Comparison of ENCODE assay signal across 3 cellular contexts in the genomic region with DNA sequence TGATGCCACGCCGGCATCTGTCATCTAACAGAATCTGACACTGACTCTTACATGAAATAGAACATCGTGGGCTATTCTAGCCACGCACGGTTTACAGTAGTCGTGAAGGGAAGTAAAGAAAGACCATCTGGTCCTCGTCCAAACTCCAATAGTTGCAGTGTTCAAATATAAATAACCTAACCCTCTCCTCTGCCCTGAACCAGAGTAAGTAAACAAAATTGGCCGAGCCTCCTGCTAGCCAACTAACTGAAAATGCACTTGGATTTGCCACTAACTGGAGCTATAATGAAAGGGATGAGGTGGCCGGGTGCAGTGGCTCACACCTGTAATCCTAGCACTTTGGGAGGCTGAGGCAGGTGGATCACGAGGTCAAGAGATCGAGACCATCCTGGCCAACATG.
A peak's percentile ranks its signal among the peaks of the same experiment; 100 is the strongest.
TF ChIP-seq lines count a peak whose summit lies in the region.

No MANE protein-coding gene starts in this region.

TF ChIP-seq in liver, 16 proteins besides CTCF, POLR2A, EP300 and RAD21:
- TF ChIP-seq NR2F2 (IDR thresholded peaks at IDR 0.05) (no peak), FOXA1 (IDR thresholded peaks at IDR 0.05) (no peak), HNF4A (conservative IDR thresholded peaks at IDR 0.05) (peak; percentile 67 to 68), JUND (IDR thresholded peaks at IDR 0.05) (no peak), YY1 (IDR thresholded peaks at IDR 0.05) (no peak), HNF4G (IDR thresholded peaks at IDR 0.05) (no peak), GABPA (IDR thresholded peaks at IDR 0.05 in 1 of 2, conservative IDR thresholded peaks at IDR 0.05 in 1 of 2) (no peak), EGR1 (IDR thresholded peaks at IDR 0.05; ENCODE audit: low read depth in 2 of 2) (no peak), FOXA2 (IDR thresholded peaks at IDR 0.05) (peak; percentile 48), RXRA (IDR thresholded peaks at IDR 0.05) (peak; percentile 27 to 36), SP1 (IDR thresholded peaks at IDR 0.05) (peak; percentile 57), TAF1 (conservative IDR thresholded peaks at IDR 0.05) (no peak)
- TF ChIP-seq, protein P1, sequence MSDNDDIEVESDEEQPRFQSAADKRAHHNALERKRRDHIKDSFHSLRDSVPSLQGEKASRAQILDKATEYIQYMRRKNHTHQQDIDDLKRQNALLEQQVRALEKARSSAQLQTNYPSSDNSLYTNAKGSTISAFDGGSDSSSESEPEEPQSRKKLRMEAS (IDR thresholded peaks at IDR 0.05) = no peak
- TF ChIP-seq, protein P2, sequence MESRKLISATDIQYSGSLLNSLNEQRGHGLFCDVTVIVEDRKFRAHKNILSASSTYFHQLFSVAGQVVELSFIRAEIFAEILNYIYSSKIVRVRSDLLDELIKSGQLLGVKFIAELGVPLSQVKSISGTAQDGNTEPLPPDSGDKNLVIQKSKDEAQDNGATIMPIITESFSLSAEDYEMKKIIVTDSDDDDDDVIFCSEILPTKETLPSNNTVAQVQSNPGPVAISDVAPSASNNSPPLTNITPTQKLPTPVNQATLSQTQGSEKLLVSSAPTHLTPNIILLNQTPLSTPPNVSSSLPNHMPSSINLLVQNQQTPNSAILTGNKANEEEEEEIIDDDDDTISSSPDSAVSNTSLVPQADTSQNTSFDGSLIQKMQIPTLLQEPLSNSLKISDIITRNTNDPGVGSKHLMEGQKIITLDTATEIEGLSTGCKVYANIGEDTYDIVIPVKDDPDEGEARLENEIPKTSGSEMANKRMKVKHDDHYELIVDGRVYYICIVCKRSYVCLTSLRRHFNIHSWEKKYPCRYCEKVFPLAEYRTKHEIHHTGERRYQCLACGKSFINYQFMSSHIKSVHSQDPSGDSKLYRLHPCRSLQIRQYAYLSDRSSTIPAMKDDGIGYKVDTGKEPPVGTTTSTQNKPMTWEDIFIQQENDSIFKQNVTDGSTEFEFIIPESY (IDR thresholded peaks at IDR 0.05) = no peak
- TF ChIP-seq, protein P3, sequence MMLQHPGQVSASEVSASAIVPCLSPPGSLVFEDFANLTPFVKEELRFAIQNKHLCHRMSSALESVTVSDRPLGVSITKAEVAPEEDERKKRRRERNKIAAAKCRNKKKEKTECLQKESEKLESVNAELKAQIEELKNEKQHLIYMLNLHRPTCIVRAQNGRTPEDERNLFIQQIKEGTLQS (IDR thresholded peaks at IDR 0.05) = no peak
- TF ChIP-seq, protein P4, sequence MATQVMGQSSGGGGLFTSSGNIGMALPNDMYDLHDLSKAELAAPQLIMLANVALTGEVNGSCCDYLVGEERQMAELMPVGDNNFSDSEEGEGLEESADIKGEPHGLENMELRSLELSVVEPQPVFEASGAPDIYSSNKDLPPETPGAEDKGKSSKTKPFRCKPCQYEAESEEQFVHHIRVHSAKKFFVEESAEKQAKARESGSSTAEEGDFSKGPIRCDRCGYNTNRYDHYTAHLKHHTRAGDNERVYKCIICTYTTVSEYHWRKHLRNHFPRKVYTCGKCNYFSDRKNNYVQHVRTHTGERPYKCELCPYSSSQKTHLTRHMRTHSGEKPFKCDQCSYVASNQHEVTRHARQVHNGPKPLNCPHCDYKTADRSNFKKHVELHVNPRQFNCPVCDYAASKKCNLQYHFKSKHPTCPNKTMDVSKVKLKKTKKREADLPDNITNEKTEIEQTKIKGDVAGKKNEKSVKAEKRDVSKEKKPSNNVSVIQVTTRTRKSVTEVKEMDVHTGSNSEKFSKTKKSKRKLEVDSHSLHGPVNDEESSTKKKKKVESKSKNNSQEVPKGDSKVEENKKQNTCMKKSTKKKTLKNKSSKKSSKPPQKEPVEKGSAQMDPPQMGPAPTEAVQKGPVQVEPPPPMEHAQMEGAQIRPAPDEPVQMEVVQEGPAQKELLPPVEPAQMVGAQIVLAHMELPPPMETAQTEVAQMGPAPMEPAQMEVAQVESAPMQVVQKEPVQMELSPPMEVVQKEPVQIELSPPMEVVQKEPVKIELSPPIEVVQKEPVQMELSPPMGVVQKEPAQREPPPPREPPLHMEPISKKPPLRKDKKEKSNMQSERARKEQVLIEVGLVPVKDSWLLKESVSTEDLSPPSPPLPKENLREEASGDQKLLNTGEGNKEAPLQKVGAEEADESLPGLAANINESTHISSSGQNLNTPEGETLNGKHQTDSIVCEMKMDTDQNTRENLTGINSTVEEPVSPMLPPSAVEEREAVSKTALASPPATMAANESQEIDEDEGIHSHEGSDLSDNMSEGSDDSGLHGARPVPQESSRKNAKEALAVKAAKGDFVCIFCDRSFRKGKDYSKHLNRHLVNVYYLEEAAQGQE (IDR thresholded peaks at IDR 0.05) = no peak

TF ChIP-seq in HepG2, 621 proteins besides CTCF, POLR2A, EP300 and RAD21:
- no peak for TF ChIP-seq ZNF660 (CRISPR knock-in tag; IDR thresholded peaks at IDR 0.05; ENCODE audit: borderline replicate concordance, low read depth)
- TF ChIP-seq, protein P5, sequence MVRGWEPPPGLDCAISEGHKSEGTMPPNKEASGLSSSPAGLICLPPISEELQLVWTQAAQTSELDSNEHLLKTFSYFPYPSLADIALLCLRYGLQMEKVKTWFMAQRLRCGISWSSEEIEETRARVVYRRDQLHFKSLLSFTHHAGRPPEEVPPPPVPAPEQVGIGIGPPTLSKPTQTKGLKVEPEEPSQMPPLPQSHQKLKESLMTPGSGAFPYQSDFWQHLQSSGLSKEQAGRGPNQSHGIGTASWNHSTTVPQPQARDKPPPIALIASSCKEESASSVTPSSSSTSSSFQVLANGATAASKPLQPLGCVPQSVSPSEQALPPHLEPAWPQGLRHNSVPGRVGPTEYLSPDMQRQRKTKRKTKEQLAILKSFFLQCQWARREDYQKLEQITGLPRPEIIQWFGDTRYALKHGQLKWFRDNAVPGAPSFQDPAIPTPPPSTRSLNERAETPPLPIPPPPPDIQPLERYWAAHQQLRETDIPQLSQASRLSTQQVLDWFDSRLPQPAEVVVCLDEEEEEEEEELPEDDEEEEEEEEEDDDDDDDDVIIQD (CRISPR knock-in tag; IDR thresholded peaks at IDR 0.05; ENCODE audit: low read depth) = no peak
TF ChIP-seq in HepG2: peak in this region for 0.

TF ChIP-seq in WTC11, 78 proteins besides CTCF, POLR2A, EP300 and RAD21:
- TF ChIP-seq NR2C2 (CRISPR knock-in tag; IDR thresholded peaks at IDR 0.05) (no peak), ZNF138 (CRISPR knock-in tag; conservative IDR thresholded peaks at IDR 0.05) (no peak), ZNF121 (CRISPR knock-in tag; IDR thresholded peaks at IDR 0.05) (no peak), ZNF423 (CRISPR knock-in tag; IDR thresholded peaks at IDR 0.05) (no peak), RELA (CRISPR knock-in tag; IDR thresholded peaks at IDR 0.05; ENCODE audit: borderline replicate concordance) (no peak), NFATC4 (CRISPR knock-in tag; IDR thresholded peaks at IDR 0.05) (no peak), OVOL2 (CRISPR knock-in tag; IDR thresholded peaks at IDR 0.05; ENCODE audit: borderline replicate concordance) (no peak), JUN (CRISPR knock-in tag; IDR thresholded peaks at IDR 0.05) (no peak), NFE2L1 (CRISPR knock-in tag; IDR thresholded peaks at IDR 0.05) (no peak)
- TF ChIP-seq, protein P6, sequence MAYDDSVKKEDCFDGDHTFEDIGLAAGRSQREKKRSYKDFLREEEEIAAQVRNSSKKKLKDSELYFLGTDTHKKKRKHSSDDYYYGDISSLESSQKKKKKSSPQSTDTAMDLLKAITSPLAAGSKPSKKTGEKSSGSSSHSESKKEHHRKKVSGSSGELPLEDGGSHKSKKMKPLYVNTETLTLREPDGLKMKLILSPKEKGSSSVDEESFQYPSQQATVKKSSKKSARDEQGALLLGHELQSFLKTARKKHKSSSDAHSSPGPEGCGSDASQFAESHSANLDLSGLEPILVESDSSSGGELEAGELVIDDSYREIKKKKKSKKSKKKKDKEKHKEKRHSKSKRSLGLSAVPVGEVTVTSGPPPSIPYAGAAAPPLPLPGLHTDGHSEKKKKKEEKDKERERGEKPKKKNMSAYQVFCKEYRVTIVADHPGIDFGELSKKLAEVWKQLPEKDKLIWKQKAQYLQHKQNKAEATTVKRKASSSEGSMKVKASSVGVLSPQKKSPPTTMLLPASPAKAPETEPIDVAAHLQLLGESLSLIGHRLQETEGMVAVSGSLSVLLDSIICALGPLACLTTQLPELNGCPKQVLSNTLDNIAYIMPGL (CRISPR knock-in tag; IDR thresholded peaks at IDR 0.05) = no peak
- TF ChIP-seq, protein P7, sequence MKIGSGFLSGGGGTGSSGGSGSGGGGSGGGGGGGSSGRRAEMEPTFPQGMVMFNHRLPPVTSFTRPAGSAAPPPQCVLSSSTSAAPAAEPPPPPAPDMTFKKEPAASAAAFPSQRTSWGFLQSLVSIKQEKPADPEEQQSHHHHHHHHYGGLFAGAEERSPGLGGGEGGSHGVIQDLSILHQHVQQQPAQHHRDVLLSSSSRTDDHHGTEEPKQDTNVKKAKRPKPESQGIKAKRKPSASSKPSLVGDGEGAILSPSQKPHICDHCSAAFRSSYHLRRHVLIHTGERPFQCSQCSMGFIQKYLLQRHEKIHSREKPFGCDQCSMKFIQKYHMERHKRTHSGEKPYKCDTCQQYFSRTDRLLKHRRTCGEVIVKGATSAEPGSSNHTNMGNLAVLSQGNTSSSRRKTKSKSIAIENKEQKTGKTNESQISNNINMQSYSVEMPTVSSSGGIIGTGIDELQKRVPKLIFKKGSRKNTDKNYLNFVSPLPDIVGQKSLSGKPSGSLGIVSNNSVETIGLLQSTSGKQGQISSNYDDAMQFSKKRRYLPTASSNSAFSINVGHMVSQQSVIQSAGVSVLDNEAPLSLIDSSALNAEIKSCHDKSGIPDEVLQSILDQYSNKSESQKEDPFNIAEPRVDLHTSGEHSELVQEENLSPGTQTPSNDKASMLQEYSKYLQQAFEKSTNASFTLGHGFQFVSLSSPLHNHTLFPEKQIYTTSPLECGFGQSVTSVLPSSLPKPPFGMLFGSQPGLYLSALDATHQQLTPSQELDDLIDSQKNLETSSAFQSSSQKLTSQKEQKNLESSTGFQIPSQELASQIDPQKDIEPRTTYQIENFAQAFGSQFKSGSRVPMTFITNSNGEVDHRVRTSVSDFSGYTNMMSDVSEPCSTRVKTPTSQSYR (CRISPR knock-in tag; IDR thresholded peaks at IDR 0.05) = no peak
- TF ChIP-seq, protein P3 (CRISPR knock-in tag; conservative IDR thresholded peaks at IDR 0.05) = no peak
- TF ChIP-seq, protein P8, sequence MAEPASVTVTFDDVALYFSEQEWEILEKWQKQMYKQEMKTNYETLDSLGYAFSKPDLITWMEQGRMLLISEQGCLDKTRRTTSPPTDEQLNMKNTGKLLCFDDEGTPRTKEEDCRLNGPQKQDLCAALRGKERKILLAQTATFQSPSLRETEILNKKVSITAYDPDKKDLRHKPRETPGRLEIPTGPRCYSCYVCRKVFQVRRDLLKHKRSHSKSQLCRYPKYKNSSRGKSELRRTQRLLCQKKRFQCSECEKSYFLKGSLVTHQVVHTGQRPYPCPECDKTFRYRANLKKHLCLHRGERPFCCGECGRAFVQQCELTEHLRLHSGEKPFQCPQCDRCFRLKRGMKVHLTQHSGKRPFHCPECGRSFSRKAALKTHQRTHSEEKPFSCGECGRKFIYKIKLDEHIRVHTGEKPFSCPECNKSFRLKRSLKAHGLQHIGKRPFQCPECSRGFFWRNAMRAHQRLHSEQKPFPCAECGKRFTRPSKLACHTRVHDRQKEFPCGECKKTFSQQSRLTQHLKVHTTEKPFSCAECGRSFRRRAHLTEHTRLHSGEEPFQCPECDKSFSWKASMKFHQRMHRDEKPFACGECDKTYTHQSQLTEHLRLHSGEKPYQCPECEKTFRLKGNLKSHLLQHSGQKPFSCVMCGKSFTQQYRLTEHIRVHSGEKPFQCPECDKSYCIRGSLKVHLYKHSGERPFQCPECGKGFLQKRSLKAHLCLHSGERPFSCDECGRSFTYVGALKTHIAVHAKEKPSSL (CRISPR knock-in tag; conservative IDR thresholded peaks at IDR 0.05) = no peak
- TF ChIP-seq, protein P9, sequence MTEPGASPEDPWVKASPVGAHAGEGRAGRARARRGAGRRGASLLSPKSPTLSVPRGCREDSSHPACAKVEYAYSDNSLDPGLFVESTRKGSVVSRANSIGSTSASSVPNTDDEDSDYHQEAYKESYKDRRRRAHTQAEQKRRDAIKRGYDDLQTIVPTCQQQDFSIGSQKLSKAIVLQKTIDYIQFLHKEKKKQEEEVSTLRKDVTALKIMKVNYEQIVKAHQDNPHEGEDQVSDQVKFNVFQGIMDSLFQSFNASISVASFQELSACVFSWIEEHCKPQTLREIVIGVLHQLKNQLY (CRISPR knock-in tag; IDR thresholded peaks at IDR 0.05) = no peak
- TF ChIP-seq, protein P10, sequence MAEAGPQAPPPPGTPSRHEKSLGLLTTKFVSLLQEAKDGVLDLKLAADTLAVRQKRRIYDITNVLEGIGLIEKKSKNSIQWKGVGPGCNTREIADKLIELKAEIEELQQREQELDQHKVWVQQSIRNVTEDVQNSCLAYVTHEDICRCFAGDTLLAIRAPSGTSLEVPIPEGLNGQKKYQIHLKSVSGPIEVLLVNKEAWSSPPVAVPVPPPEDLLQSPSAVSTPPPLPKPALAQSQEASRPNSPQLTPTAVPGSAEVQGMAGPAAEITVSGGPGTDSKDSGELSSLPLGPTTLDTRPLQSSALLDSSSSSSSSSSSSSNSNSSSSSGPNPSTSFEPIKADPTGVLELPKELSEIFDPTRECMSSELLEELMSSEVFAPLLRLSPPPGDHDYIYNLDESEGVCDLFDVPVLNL (CRISPR knock-in tag; IDR thresholded peaks at IDR 0.05; ENCODE audit: borderline replicate concordance, low read depth) = no peak
- TF ChIP-seq, protein P11, sequence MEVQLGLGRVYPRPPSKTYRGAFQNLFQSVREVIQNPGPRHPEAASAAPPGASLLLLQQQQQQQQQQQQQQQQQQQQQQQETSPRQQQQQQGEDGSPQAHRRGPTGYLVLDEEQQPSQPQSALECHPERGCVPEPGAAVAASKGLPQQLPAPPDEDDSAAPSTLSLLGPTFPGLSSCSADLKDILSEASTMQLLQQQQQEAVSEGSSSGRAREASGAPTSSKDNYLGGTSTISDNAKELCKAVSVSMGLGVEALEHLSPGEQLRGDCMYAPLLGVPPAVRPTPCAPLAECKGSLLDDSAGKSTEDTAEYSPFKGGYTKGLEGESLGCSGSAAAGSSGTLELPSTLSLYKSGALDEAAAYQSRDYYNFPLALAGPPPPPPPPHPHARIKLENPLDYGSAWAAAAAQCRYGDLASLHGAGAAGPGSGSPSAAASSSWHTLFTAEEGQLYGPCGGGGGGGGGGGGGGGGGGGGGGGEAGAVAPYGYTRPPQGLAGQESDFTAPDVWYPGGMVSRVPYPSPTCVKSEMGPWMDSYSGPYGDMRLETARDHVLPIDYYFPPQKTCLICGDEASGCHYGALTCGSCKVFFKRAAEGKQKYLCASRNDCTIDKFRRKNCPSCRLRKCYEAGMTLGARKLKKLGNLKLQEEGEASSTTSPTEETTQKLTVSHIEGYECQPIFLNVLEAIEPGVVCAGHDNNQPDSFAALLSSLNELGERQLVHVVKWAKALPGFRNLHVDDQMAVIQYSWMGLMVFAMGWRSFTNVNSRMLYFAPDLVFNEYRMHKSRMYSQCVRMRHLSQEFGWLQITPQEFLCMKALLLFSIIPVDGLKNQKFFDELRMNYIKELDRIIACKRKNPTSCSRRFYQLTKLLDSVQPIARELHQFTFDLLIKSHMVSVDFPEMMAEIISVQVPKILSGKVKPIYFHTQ (CRISPR knock-in tag; IDR thresholded peaks at IDR 0.05) = no peak
- TF ChIP-seq, protein P12, sequence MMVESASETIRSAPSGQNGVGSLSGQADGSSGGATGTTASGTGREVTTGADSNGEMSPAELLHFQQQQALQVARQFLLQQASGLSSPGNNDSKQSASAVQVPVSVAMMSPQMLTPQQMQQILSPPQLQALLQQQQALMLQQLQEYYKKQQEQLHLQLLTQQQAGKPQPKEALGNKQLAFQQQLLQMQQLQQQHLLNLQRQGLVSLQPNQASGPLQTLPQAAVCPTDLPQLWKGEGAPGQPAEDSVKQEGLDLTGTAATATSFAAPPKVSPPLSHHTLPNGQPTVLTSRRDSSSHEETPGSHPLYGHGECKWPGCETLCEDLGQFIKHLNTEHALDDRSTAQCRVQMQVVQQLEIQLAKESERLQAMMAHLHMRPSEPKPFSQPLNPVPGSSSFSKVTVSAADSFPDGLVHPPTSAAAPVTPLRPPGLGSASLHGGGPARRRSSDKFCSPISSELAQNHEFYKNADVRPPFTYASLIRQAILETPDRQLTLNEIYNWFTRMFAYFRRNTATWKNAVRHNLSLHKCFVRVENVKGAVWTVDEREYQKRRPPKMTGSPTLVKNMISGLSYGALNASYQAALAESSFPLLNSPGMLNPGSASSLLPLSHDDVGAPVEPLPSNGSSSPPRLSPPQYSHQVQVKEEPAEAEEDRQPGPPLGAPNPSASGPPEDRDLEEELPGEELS (CRISPR knock-in tag; IDR thresholded peaks at IDR 0.05) = no peak
